22 cellular contexts compared by ENCODE assay signal in the genomic region with DNA sequence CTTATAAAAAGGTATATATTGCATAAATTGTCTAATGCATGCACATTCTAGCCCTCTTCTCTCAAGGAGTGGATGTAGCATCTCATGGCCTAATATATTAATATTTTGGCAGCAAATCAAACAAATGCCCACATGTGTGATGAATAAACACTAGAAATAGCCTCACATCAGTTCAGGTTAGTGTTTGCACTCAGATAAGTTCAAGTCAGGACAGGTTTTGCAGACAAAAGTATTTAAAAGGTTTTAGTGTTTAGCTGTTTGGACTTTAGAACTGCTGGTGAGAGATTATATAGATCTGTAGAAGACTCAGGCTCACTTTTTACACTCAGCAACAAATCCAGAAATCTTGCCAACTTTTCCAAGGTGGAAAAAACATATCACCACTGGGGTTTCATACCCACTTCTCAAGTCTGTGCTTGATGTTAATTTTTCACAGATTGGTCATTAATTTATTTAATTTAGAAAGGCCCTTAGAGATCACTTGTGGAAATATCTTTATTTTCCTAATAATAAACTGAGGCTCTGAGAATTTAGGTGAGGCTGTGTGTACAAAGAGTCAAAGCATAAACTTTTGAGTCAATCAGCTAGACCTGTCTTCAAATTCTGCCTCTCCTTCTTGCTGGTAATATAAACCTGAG.
"Had no signal": no experiment of that assay in that cellular context is flagged by ENCODE, and none has a peak within 500 bp of the region (broad histone marks: within the 10 kb centered on the region; RNA-seq: fewer than 3 reads in every experiment).

No MANE protein-coding gene starts in this region.

- DNase-seq: activated B cell treated with CpG ODN at 0.5 μM for 24 hours; activated CD4-positive, alpha-beta T cell treated with anti-CD3 and anti-CD28 coated beads for 4 hours; activated CD4-positive, alpha-beta T cell treated with anti-CD3 and anti-CD28 coated beads, Interleukin-2, amount 50 U/mL, for 48 hours; activated naive CD4-positive, alpha-beta T cell treated with anti-CD3 and anti-CD28 coated beads, Interleukin-2, amount 10 ng/mL, durations not matched to agents 7 days and 5 days; activated T-cell treated with anti-CD3 and anti-CD28 coated beads, Interleukin-2, amount 50 U/mL, for 48 hours; amygdala; effector CD4-positive, alpha-beta T cell; foreskin melanocyte; immature natural killer cell; mesendoderm; naive B cell; nucleus accumbens; sigmoid colon; stimulated activated CD4-positive, alpha-beta T cell treated with anti-CD3 and anti-CD28 coated beads, Interleukin-2, amount 100 ng/mL, for 48 hours; stimulated activated CD8-positive, alpha-beta memory T cell treated with anti-CD3 and anti-CD28 coated beads, Interleukin-4, amount 100 ng/mL, for 48 hours; stimulated activated naive B cell treated with anti-CD40 and anti-IgM and Interleukin-4, amounts not matched to agents 10 μg/mL and 1 μg/mL and 100 μg/mL, for 72 hours; T1000; testis; trophoblast cell; uterus had no signal

- H3K36me3 ChIP-seq: sigmoid colon, uterus had no signal

- ATAC-seq: esophagus mucosa; stimulated activated naive B cell treated with anti-CD40 and anti-IgM and Interleukin-4, amounts not matched to agents 10 μg/mL and 1 μg/mL and 100 μg/mL, for 72 hours had no signal

- FAIRE-seq: endometrium had no signal

- H3K9me3 ChIP-seq: sigmoid colon, testis, uterus had no signal

- H3K4me3 ChIP-seq: sigmoid colon, testis, uterus had no signal

- H3K27me3 ChIP-seq: sigmoid colon, testis, uterus had no signal

- H3K4me1 ChIP-seq: testis, uterus had no signal

- H3K27ac ChIP-seq: testis had no signal
